ENCODE assay signal across 8 cellular contexts in the genomic region with DNA sequence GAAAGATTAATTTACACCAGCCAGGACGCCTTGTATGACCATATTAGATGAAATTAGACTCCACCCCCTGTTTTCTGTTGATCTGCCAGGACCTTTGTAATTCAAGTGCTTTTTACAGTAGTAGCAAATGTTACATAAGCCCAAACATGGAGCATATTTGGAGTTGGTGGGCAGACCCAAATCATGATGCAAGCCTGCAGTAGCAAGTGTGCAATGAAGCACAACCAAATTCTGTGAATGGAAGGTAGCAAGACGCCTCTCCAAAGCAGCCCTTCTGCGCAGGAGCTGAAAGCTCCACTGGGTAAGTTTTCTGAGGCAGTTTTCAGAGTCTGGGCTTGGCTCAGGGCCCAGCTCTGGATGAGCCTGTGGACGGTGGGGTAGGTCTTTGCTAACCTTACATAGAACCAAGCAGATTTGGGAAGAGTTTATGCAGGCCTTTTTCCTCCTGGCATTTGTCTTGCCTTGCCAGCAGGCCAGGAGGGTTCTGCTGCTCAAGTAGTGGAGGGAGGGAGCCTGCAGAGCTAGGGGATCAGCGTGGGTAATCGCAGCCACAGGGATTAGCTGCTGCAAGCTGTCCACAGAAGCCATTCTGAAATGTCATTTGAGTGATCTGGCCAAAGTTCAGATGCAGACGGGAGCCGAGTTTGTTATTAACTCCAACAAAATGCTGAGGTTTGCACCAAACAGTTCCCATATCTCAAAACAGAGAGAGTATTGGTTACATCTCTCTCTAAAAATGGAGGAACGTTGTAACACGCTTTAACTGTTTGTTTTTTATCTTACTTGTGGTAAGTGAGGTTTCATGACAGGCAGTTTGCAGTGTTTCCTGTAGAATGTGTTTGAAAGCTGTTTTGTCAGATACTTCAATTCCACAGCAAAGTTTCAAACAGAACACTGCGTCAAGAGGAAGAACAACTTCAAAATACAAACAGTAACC. TPM values are rescaled to one million over a fixed set of nuclear protein-coding genes. Genes with fewer than 3 reads are reported as not detected.
DNase-seq lines count a peak whose midpoint lies in the region; ATAC-seq and TF ChIP-seq lines count a peak whose summit lies in the region.

No MANE protein-coding gene starts in this region.

- H3K27ac ChIP-seq in osteoblast (ENCODE audit: low read depth, low read length), result peak overlapping the region; percentile 69

- peak; percentile 50 for ATAC-seq in HG02642 (IDR thresholded peaks at IDR 0.05; ENCODE audit: poor library complexity, unreplicated experiment)
- peak; percentile 61 to 63 for ATAC-seq in activated T-cell treated with anti-CD3 and anti-CD28 coated beads, Interleukin-2, amount 50 U/mL, for 4 hours

- no peaks in the 10 kb centered on the region for H3K27me3 ChIP-seq in osteoblast (ENCODE audit: insufficient read depth, low read length)

- H3K4me1 Mint-ChIP-seq in activated T-cell treated with anti-CD3 and anti-CD28 coated beads, Interleukin-2, amount 50 U/mL, for 4 hours (ENCODE audit: low read depth), result peaks cover 88% of the 10 kb centered on the region

- no peaks in the 10 kb centered on the region for H3K36me3 Mint-ChIP-seq in activated T-cell treated with anti-CD3 and anti-CD28 coated beads, Interleukin-2, amount 50 U/mL, for 4 hours (ENCODE audit: insufficient read depth)

- no peaks in the 10 kb centered on the region for H3K9me3 ChIP-seq in osteoblast (ENCODE audit: low read depth, low read length)

- no peak overlapping the region for H2AFZ ChIP-seq in osteoblast (ENCODE audit: low read length)

- TF ChIP-seq CTCF in fibroblast of pulmonary artery (IDR thresholded peaks at IDR 0.05; ENCODE audit: low read length, missing control alignments) (no peak), osteoblast (IDR thresholded peaks at IDR 0.05; ENCODE audit: extremely low read depth, low read depth, low read length) (no peak)

- H3K4me3 ChIP-seq in fibroblast of pulmonary artery (replicated peaks; ENCODE audit: low read depth, low read length) (peak overlapping the region; percentile 28), osteoblast (ENCODE audit: insufficient read depth, low read length) (peak overlapping the region; percentile 46)

- H3K9me3 Mint-ChIP-seq in activated T-cell treated with anti-CD3 and anti-CD28 coated beads, Interleukin-2, amount 50 U/mL, for 4 hours, result no peaks in the 10 kb centered on the region

- H3K79me2 ChIP-seq in osteoblast (ENCODE audit: insufficient read depth, low read length), result peaks cover 76% of the 10 kb centered on the region

- peak overlapping the region; percentile 76 for H3K4me2 ChIP-seq in osteoblast (ENCODE audit: insufficient read depth, low read length)

- no peaks in the 10 kb centered on the region for H3K27me3 Mint-ChIP-seq in activated T-cell treated with anti-CD3 and anti-CD28 coated beads, Interleukin-2, amount 50 U/mL, for 4 hours (ENCODE audit: low read depth)

- peaks cover 47% of the 10 kb centered on the region for H3K4me1 ChIP-seq in osteoblast (ENCODE audit: insufficient read depth, low read length)

- H3K36me3 ChIP-seq in osteoblast (ENCODE audit: insufficient read depth, low read length), result no peaks in the 10 kb centered on the region

- peak overlapping the region; percentile 81 for H3K4me3 Mint-ChIP-seq in activated T-cell treated with anti-CD3 and anti-CD28 coated beads, Interleukin-2, amount 50 U/mL, for 4 hours

- DNase-seq in activated CD4-positive, alpha-beta T cell treated with anti-CD3 and anti-CD28 coated beads for 4 hours, result peak; percentile 9 to 26
- DNase-seq in activated CD4-positive, alpha-beta T cell treated with anti-CD3 and anti-CD28 coated beads for 1 hour, result no peak
- DNase-seq in NCI-H128 (lab: John Stamatoyannopoulos, UW; ENCODE audit: unreplicated experiment), result peak; percentile 3
- no peak for DNase-seq in activated T-cell treated with anti-CD3 and anti-CD28 coated beads, Interleukin-2, amount 50 U/mL, for 4 hours
- peak; percentile 77 for DNase-seq in fibroblast of pulmonary artery (ENCODE audit: low read depth)
- no peak for DNase-seq in osteoblast (ENCODE audit: insufficient read length, low spot score, missing footprints)
- no peak for DNase-seq in COLO829 (ENCODE audit: low spot score)

- peaks cover 16% of the 10 kb centered on the region for H4K20me1 ChIP-seq in osteoblast (ENCODE audit: insufficient read depth, low read length)

RNA-seq across cellular contexts. Expression of a gene that starts 55.4 kb away (rescaled TPM):
- total RNA-seq in activated T-cell treated with anti-CD3 and anti-CD28 coated beads, Interleukin-2, amount 50 U/mL, for 4 hours, result 100 to 1,000 TPM; 198 to 222 (median 214) TPM
- 76.7 and 77.5 TPM in 2 replicates for total RNA-seq in osteoblast

RNA-seq across cellular contexts. Expression of a gene that starts 55.8 kb away (rescaled TPM):
- not detected for total RNA-seq in activated T-cell treated with anti-CD3 and anti-CD28 coated beads, Interleukin-2, amount 50 U/mL, for 4 hours
- not detected in 2 replicates for total RNA-seq in osteoblast

Comparison
In these comparisons a context has a peak if more than half of its experiments do, and no peak if none do; other contexts are left out.
1. DNase-seq: peak in activated CD4-positive, alpha-beta T cell treated with anti-CD3 and anti-CD28 coated beads for 4 hours (2 of 2), NCI-H128 (single experiment) and fibroblast of pulmonary artery (single experiment); none in activated CD4-positive, alpha-beta T cell treated with anti-CD3 and anti-CD28 coated beads for 1 hour (single experiment), activated T-cell treated with anti-CD3 and anti-CD28 coated beads, Interleukin-2, amount 50 U/mL, for 4 hours (single experiment), osteoblast (single experiment) and COLO829 (single experiment).